Comparison of ENCODE assay signal across 8 cellular contexts in the genomic region with DNA sequence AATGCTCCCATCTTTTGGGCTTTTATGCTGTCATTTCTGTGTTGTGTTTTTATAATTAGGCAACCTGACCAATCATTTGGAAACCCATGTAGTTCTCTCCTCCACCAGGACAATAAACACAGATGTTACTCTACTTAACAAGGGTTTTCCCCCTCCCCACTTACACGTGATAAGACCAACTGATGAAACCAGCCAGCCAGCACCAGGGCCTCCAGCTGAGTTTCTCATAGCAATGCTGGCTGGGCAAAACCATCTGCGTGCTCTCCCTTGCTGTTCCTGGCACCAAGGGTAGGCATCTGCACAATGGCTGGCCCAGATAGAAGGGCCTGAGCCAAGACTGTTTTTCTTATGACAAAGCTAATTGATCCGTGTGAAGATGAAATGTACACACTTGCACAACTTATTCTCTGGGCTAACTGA.
DNase-seq lines count a peak whose midpoint lies in the region; ATAC-seq and TF ChIP-seq lines count a peak whose summit lies in the region.

No MANE protein-coding gene starts in this region.

- DNase-seq in GM12864 (ENCODE audit: low read depth) (peak; percentile 72), T-helper 17 cell (no peak), left lobe of liver (ENCODE audit: low spot score) (no peak), stomach (no peak), T-helper 9 cell (no peak)
- no peak for DNase-seq in activated effector memory CD4-positive, alpha-beta T cell treated with anti-CD3 and anti-CD28 coated beads, Interleukin-2, amount 50 U/mL, for 16 hours

- no peaks in the 10 kb centered on the region for H3K27me3 ChIP-seq in stomach

- H3K9me3 ChIP-seq in T-helper 17 cell (ENCODE audit: control insufficient read depth, low read length, poor library complexity, severe bottlenecking) (no peaks in the 10 kb centered on the region), stomach (no peaks in the 10 kb centered on the region)

- H3K27me3 Mint-ChIP-seq in T-helper 17 cell, result no peaks in the 10 kb centered on the region

- H3K4me3 ChIP-seq in GM12864 (ENCODE audit: low read depth, low read length), result no peak overlapping the region
- no peak overlapping the region for H3K4me3 ChIP-seq in stomach

- peak; percentile 74 for ATAC-seq in GM19372 (IDR thresholded peaks at IDR 0.05; ENCODE audit: low read depth, unreplicated experiment)
- peak; percentile 84 for ATAC-seq in HG03175 (IDR thresholded peaks at IDR 0.05; ENCODE audit: unreplicated experiment)
- ATAC-seq in T-helper 17 cell, result peak; percentile 40
- ATAC-seq in left lobe of liver, result peak; percentile 79

- peaks cover 13% of the 10 kb centered on the region for H3K4me1 Mint-ChIP-seq in T-helper 17 cell

- intact Hi-C loops in stomach (cut with DNase I; ENCODE audit: low total_unique reads), result no loop called here

- peaks cover 4 to 20% (median 14%) of the 10 kb centered on the region in 4 donors for H3K4me1 ChIP-seq in stomach

- peak overlapping the region; percentile 69 for H3K27ac Mint-ChIP-seq in T-helper 17 cell

- peaks cover 0 to 5% (median 0%) of the 10 kb centered on the region in 4 donors for H3K36me3 ChIP-seq in stomach

- TF ChIP-seq POLR2A in stomach (IDR thresholded peaks at IDR 0.05), result no peak

- TF ChIP-seq EP300 in stomach (IDR thresholded peaks at IDR 0.05), result no peak

- H3K27ac ChIP-seq in stomach, result peak overlapping the region in 1 of 5 donors; percentile 42

- WGBS in stomach, 5 donors, result 19 to 34% (median 24%) methylated on average over 3 of the region's 3 CpGs

- peaks cover under 1% of the 10 kb centered on the region for H3K36me3 Mint-ChIP-seq in T-helper 17 cell (ENCODE audit: low read depth)

- no peak for TF ChIP-seq CTCF in GM12864 (IDR thresholded peaks at IDR 0.05; ENCODE audit: low read depth, low read length, missing control alignments)
- TF ChIP-seq CTCF in stomach (IDR thresholded peaks at IDR 0.05), result no peak

- H3K4me3 Mint-ChIP-seq in T-helper 17 cell, result no peak overlapping the region
